Comparison of ENCODE assay signal across 8 cellular contexts in genomic region chr22:42500164-42500835, GRCh38. TPM values are rescaled to one million over a fixed set of nuclear protein-coding genes. Genes with fewer than 3 reads are reported as not detected.
DNase-seq lines count a peak whose midpoint lies in the region; ATAC-seq, FAIRE-seq and TF ChIP-seq lines count a peak whose summit lies in the region.

No MANE protein-coding gene starts in this region.

- peak; percentile 57 for ATAC-seq in HG02943 (IDR thresholded peaks at IDR 0.05; ENCODE audit: low read depth, unreplicated experiment)
- ATAC-seq in Right ventricle myocardium superior (ENCODE audit: poor library complexity) = peak; percentile 92
- ATAC-seq in upper lobe of right lung = peak; percentile 93

- no peaks in the 10 kb centered on the region for H3K9me3 Mint-ChIP-seq in activated naive CD8-positive, alpha-beta T cell treated with anti-CD3 and anti-CD28 coated beads for 36 hours

- no peaks in the 10 kb centered on the region for H3K9me3 ChIP-seq in upper lobe of right lung

- no peak overlapping the region for H3K27ac Mint-ChIP-seq in activated naive CD8-positive, alpha-beta T cell treated with anti-CD3 and anti-CD28 coated beads for 36 hours

- TF ChIP-seq POLR2A in GM12892 (IDR thresholded peaks at IDR 0.05; ENCODE audit: low read depth, low read length) = no peak

- no peak overlapping the region for H3K27ac ChIP-seq in upper lobe of right lung

- H3K36me3 Mint-ChIP-seq in activated naive CD8-positive, alpha-beta T cell treated with anti-CD3 and anti-CD28 coated beads for 36 hours = no peaks in the 10 kb centered on the region

- peak overlapping the region; percentile 52 for H3K4me3 Mint-ChIP-seq in activated naive CD8-positive, alpha-beta T cell treated with anti-CD3 and anti-CD28 coated beads for 36 hours

- peaks cover 7% of the 10 kb centered on the region for H3K4me1 Mint-ChIP-seq in activated naive CD8-positive, alpha-beta T cell treated with anti-CD3 and anti-CD28 coated beads for 36 hours

- H3K4me1 ChIP-seq in upper lobe of right lung = peaks cover 15% of the 10 kb centered on the region

- intact Hi-C loops in Right ventricle myocardium superior (cut with DNase I) = no loop called here
- intact Hi-C loops in upper lobe of right lung (cut with DNase I) = no loop called here

- H3K27me3 Mint-ChIP-seq in activated naive CD8-positive, alpha-beta T cell treated with anti-CD3 and anti-CD28 coated beads for 36 hours = no peaks in the 10 kb centered on the region

- H3K27me3 ChIP-seq in upper lobe of right lung = no peaks in the 10 kb centered on the region

- TF ChIP-seq CTCF in upper lobe of right lung (IDR thresholded peaks at IDR 0.05) = no peak

- no peaks in the 10 kb centered on the region for H3K36me3 ChIP-seq in upper lobe of right lung

- H3K4me3 ChIP-seq in upper lobe of right lung = peak overlapping the region; percentile 44

- DNase-seq in GM12892 (ENCODE audit: insufficient read length) (peak; percentile 98), SK-N-DZ (ENCODE audit: low spot score) (peak; percentile 62), Right ventricle myocardium superior (peak; percentile 89), putamen (ENCODE audit: low spot score) (peak; percentile 85), upper lobe of right lung (peak; percentile 93), RKO (ENCODE audit: low spot score) (no peak)
- DNase-seq in activated naive CD8-positive, alpha-beta T cell treated with anti-CD3 and anti-CD28 coated beads for 36 hours = peak; percentile 83

- peak; percentile 53 for FAIRE-seq in GM12892 (lab: Jason Lieb, UNC)

RNA-seq across cellular contexts. Expression of gene RRP7A, which starts 19.3 kb away (rescaled TPM):
- polyA plus RNA-seq in GM12892 (2012; ENCODE audit: missing spikeins) = 35.3 TPM
- polyA plus RNA-seq in SK-N-DZ (2014; cell fraction: cytosol; rRNA removed) = 37.1 and 38.1 TPM in 2 replicates
- polyA plus RNA-seq in SK-N-DZ (2014; cell fraction: nucleus; rRNA removed) = 17.5 and 22.6 TPM in 2 replicates
- 100 to 1,000 TPM; 184 to 193 TPM for total RNA-seq in activated naive CD8-positive, alpha-beta T cell treated with anti-CD3 and anti-CD28 coated beads for 36 hours
- 14.3 TPM for total RNA-seq in Right ventricle myocardium superior
- 31.2 TPM for total RNA-seq in upper lobe of right lung

RNA-seq across cellular contexts. Expression of gene SERHL2, which starts 53.5 kb away (rescaled TPM):
- polyA plus RNA-seq in GM12892 (2012; ENCODE audit: missing spikeins) = 1.7 TPM
- 2.5 TPM in 1 of 2 replicates, not detected in the other for polyA plus RNA-seq in SK-N-DZ (2014; cell fraction: cytosol; rRNA removed)
- 0.70 and 1.4 TPM in 2 replicates for polyA plus RNA-seq in SK-N-DZ (2014; cell fraction: nucleus; rRNA removed)
- 1 to 10 TPM; 2.1 to 2.3 TPM for total RNA-seq in activated naive CD8-positive, alpha-beta T cell treated with anti-CD3 and anti-CD28 coated beads for 36 hours
- 2.4 TPM for total RNA-seq in Right ventricle myocardium superior
- 1.2 TPM for total RNA-seq in upper lobe of right lung
